In genomic region chr10:96044686-96045085, GRCh38 we compare ENCODE assay signal across 8 cellular contexts. TPM values are rescaled to one million over a fixed set of nuclear protein-coding genes. Genes with fewer than 3 reads are reported as not detected.
A peak's percentile ranks its signal among the peaks of the same experiment; 100 is the strongest.
DNase-seq lines count a peak whose midpoint lies in the region; ATAC-seq, FAIRE-seq and TF ChIP-seq lines count a peak whose summit lies in the region.

No MANE protein-coding gene starts in this region.

- intact Hi-C loops in PC-3 (cut with micrococcal nuclease): loop anchor here (2.0 to 5.0 kb wide), 2 partner anchors 44 to 88 kb away; partner anchors contain the start of gene ZNF518A
- intact Hi-C loops in naive thymus-derived CD4-positive, alpha-beta T cell (cut with micrococcal nuclease): loop anchor here (1.0 to 10.0 kb wide), 6 partner anchors 86 to 788 kb away; partner anchors contain the start of genes ALDH18A1 (in 1 of the 2), CC2D2B (in 1 of the 2), LCOR (in 1 of the 2) and TLL2 (in 1 of the 2)

- TSS peak; percentile 39 for BruUV-seq in PC-3 (replicated peaks; lab: Mats Ljungman, UMichigan)

- H3K4me3 Mint-ChIP-seq in naive thymus-derived CD4-positive, alpha-beta T cell: peak overlapping the region; percentile 83 to 96 (median 92)

- no peaks in the 10 kb centered on the region for H3K9me3 Mint-ChIP-seq in naive thymus-derived CD4-positive, alpha-beta T cell

- CTCF ChIA-PET in PC-3 (lab: Charles Lee): interaction anchor here (0.6 kb wide), 1 partner anchor 28 kb away, joined by 4 read pairs; no protein-coding TSS in a partner anchor
- CTCF ChIA-PET in naive thymus-derived CD4-positive, alpha-beta T cell (lab: Charles Lee): interaction anchor here (1.5 kb wide), 1 partner anchor 45 kb away, joined by 5 read pairs; no protein-coding TSS in a partner anchor

- H3K4me2 ChIP-seq in PC-3 (ENCODE audit: low read length): peak overlapping the region; percentile 90

- TF ChIP-seq CTCF in PC-3 (conservative IDR thresholded peaks at IDR 0.05; ENCODE audit: low read depth, low read length): no peak

- H3F3A ChIP-seq in PC-3 (ENCODE audit: low read length, unreplicated experiment): no peaks in the 10 kb centered on the region

- H3K4me1 Mint-ChIP-seq in naive thymus-derived CD4-positive, alpha-beta T cell: peaks cover 38 to 64% (median 55%) of the 10 kb centered on the region in 7 donors

- ATAC-seq in PC-3: no peak
- ATAC-seq in naive thymus-derived CD4-positive, alpha-beta T cell: no peak
- no peak for ATAC-seq in GM19351 (IDR thresholded peaks at IDR 0.05; ENCODE audit: unreplicated experiment)

- H3K27me3 Mint-ChIP-seq in naive thymus-derived CD4-positive, alpha-beta T cell: no peaks in the 10 kb centered on the region

- H3K4me1 ChIP-seq in PC-3 (ENCODE audit: insufficient read depth, low read length): peaks cover 16% of the 10 kb centered on the region
- H3K4me1 ChIP-seq in naive thymus-derived CD4-positive, alpha-beta T cell (ENCODE audit: control insufficient read depth in 2 of 2, insufficient read depth in 2 of 2, low read length in 2 of 2): peaks cover 13 to 16% of the 10 kb centered on the region in 2 donors

- H3K36me3 Mint-ChIP-seq in naive thymus-derived CD4-positive, alpha-beta T cell: peaks cover 0 to 22% (median 12%) of the 10 kb centered on the region in 5 donors

- H2AFZ ChIP-seq in PC-3 (ENCODE audit: low read length): peak overlapping the region; percentile 88

- no peaks in the 10 kb centered on the region for H3K9me2 ChIP-seq in PC-3 (replicated peaks; ENCODE audit: low read length)

- peaks cover 57% of the 10 kb centered on the region for H3K79me2 ChIP-seq in PC-3 (ENCODE audit: low read length)

- no peaks in the 10 kb centered on the region for H3K9me3 ChIP-seq in PC-3 (ENCODE audit: low read length)
- H3K9me3 ChIP-seq in naive thymus-derived CD4-positive, alpha-beta T cell (ENCODE audit: control insufficient read depth in 2 of 3, low read length in 3 of 3): no peaks in the 10 kb centered on the region

- H4K20me1 ChIP-seq in PC-3 (ENCODE audit: low read length): no peaks in the 10 kb centered on the region

- H3K27ac Mint-ChIP-seq in naive thymus-derived CD4-positive, alpha-beta T cell: peak overlapping the region; percentile 69 to 96 (median 83)

- peak overlapping the region; percentile 79 for H3K4me3 ChIP-seq in PC-3 (ENCODE audit: low read length)
- peak overlapping the region; percentile 78 for H3K4me3 ChIP-seq in naive thymus-derived CD4-positive, alpha-beta T cell (ENCODE audit: low read length)

- peak overlapping the region; percentile 88 for H3K9ac ChIP-seq in PC-3 (ENCODE audit: low read length)

- peak; percentile 56 for FAIRE-seq in GM18507 (lab: Jason Lieb, UNC)

- H3K36me3 ChIP-seq in PC-3 (ENCODE audit: low read depth, low read length): no peaks in the 10 kb centered on the region; the same call in 1 of the 2 replicates
- no peaks in the 10 kb centered on the region for H3K36me3 ChIP-seq in naive thymus-derived CD4-positive, alpha-beta T cell (ENCODE audit: control insufficient read depth in 2 of 3, insufficient read depth in 3 of 3, low read length in 3 of 3)

- no peaks in the 10 kb centered on the region for H3K27me3 ChIP-seq in PC-3 (ENCODE audit: low read length)
- no peaks in the 10 kb centered on the region for H3K27me3 ChIP-seq in naive thymus-derived CD4-positive, alpha-beta T cell (ENCODE audit: control insufficient read depth in 2 of 2, insufficient read depth in 2 of 2, low read length in 2 of 2)

- POLR2A ChIA-PET in PC-3 (lab: Charles Lee; ENCODE audit: unreplicated experiment): no interaction called here
- POLR2A ChIA-PET in naive thymus-derived CD4-positive, alpha-beta T cell (lab: Charles Lee): interaction anchor here (0.9 to 3.4 kb wide), 3 partner anchors 45 to 351 kb away, joined by 3 to 19 read pairs (median 19); partner anchors contain the start of genes TCTN3 and ZNF518A

- DNase-seq in GM18507 (ENCODE audit: extremely low spot score, insufficient read length, low read depth) (no peak), PC-3 (peak; percentile 2), dermis blood vessel endothelial cell (peak; percentile 47), NCI-H82 treated with DMSO at 0.1 percent for 48 hours (lab: John Stamatoyannopoulos, UW; ENCODE audit: unreplicated experiment) (no peak), NCI-H446 treated with DMSO at 0.1 percent for 48 hours (lab: John Stamatoyannopoulos, UW) (no peak)
- DNase-seq in naive thymus-derived CD4-positive, alpha-beta T cell: peak in 1 of 9 donors; percentile 22
- DNase-seq in stimulated activated naive CD4-positive, alpha-beta T cell treated with Interleukin-2 at 50 U/mL for 16 hours (lab: John Stamatoyannopoulos, UW): no peak

- H3K27ac ChIP-seq in PC-3 (ENCODE audit: low read length): no peak overlapping the region
- peak overlapping the region; percentile 81 for H3K27ac ChIP-seq in naive thymus-derived CD4-positive, alpha-beta T cell (ENCODE audit: low read depth, low read length)

RNA-seq across cellular contexts. Expression of gene CCNJ, which starts 1.3 kb away (rescaled TPM):
- total RNA-seq in PC-3 (2014; rRNA removed): 3.2 and 3.9 TPM in 2 replicates
- 30.3 and 36.9 TPM in 2 replicates for total RNA-seq in dermis blood vessel endothelial cell
- total RNA-seq in naive thymus-derived CD4-positive, alpha-beta T cell: 1 to 10 TPM; 5.6 to 8.0 (median 6.7) TPM
- polyA plus RNA-seq in naive thymus-derived CD4-positive, alpha-beta T cell: 1 to 10 TPM; 1.0 to 1.1 TPM

Comparison
In these comparisons a context has a peak if more than half of its experiments do, and no peak if none do; other contexts are left out.
1. DNase-seq: peak in PC-3 (single experiment) and dermis blood vessel endothelial cell (single experiment); none in GM18507 (single experiment), NCI-H82 treated with DMSO at 0.1 percent for 48 hours (single experiment), stimulated activated naive CD4-positive, alpha-beta T cell treated with Interleukin-2 at 50 U/mL for 16 hours (single experiment) and NCI-H446 treated with DMSO at 0.1 percent for 48 hours (single experiment).